ENCODE assay signal across 12 cellular contexts in the genomic region with DNA sequence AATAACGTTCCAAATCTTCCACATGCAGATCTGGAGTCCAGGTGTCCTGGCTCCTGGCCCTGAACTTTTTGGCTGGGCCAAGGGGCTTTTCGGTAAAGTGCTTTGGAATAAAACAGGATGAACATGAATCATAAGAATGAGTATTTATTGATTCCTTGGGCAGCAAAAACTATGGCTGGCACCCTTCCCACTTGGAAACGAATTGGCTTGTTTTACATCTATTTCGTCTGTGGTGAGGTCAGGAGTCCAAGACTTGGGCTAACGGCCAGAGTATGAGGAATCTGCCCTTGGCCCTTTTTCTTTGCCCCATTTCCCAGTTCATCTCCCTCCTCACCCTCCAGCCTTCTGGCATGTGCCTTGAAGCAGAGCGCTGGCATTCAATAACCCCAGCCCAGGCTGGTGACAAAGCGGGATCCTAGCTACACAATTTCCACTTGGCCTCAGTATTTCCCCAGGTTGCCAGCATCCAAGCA. TPM values are rescaled to one million over a fixed set of nuclear protein-coding genes. Genes with fewer than 3 reads are reported as not detected.
DNase-seq lines count a peak whose midpoint lies in the region; ATAC-seq, FAIRE-seq and TF ChIP-seq lines count a peak whose summit lies in the region.
"Had no signal": no experiment of that assay in that cellular context is flagged by ENCODE, and none has a peak within 500 bp of the region (broad histone marks: within the 10 kb centered on the region; RNA-seq: fewer than 3 reads in every experiment).

No MANE protein-coding gene starts in this region.

- intact Hi-C loops in naive thymus-derived CD4-positive, alpha-beta T cell (cut with micrococcal nuclease) = loop anchor here in 1 of 2 donors (5.0 kb wide), 1 partner anchor 44 kb away; a partner anchor contains a TSS

- H3K79me2 ChIP-seq in H1 (ENCODE audit: control insufficient read depth in 1 of 2, insufficient read depth in 2 of 2, low read length in 2 of 2) = no peaks in the 10 kb centered on the region; a peak in 1 of 4 replicates

- H2BK20ac ChIP-seq in H1 (ENCODE audit: low read length) = no peak overlapping the region

- no peak overlapping the region for H4K5ac ChIP-seq in H1 (ENCODE audit: insufficient read length, low read depth, low read length)

- TF ChIP-seq EP300 in H1 (IDR thresholded peaks at IDR 0.05; ENCODE audit: borderline replicate concordance in 1 of 2, low read depth in 2 of 2, low read length in 2 of 2) = no peak

- no peaks in the 10 kb centered on the region for H4K20me1 ChIP-seq in H1 (replicated peaks in 1 of 2; ENCODE audit: control insufficient read depth in 1 of 2, insufficient read depth in 2 of 2, low read length in 2 of 2)

- 0 out of 2 replicates have a peak overlapping the region, but pooled peaks have one; percentile 2 for H4K8ac ChIP-seq in H1 (ENCODE audit: extremely low read depth, insufficient read depth, low read length)

- H3K18ac ChIP-seq in H1 (ENCODE audit: extremely low read depth, low read length) = no peak overlapping the region

- TF ChIP-seq CTCF in H1 (IDR thresholded peaks at IDR 0.05; ENCODE audit: control extremely low read depth in 1 of 3, insufficient read depth in 1 of 3, low read depth in 1 of 3, low read length in 3 of 3) = no peak

- FAIRE-seq in H1 (lab: Jason Lieb, UNC) = no peak

- H3K23ac ChIP-seq in H1 (ENCODE audit: insufficient read length) = no peak overlapping the region

- no peaks in the 10 kb centered on the region; the same call in 1 of the 2 replicates for H3K79me1 ChIP-seq in H1 (ENCODE audit: low read depth, low read length)

- CTCF ChIA-PET in H1 (lab: Charles Lee; ENCODE audit: partially characterized antibody) = interaction anchor here (0.5 to 3.3 kb wide), 5 partner anchors 13 to 161 kb away, joined by 3 to 26 read pairs (median 4); no protein-coding TSS in a partner anchor
- CTCF ChIA-PET in naive thymus-derived CD4-positive, alpha-beta T cell (lab: Charles Lee) = no interaction called here

- no peak overlapping the region for H2BK12ac ChIP-seq in H1 (ENCODE audit: low read depth, low read length)

- H3K27me3 ChIP-seq in H1 (replicated peaks in 1 of 4; ENCODE audit: control insufficient read depth in 3 of 4, extremely low read depth in 1 of 4, insufficient read depth in 3 of 4, low read length in 3 of 4) = no peaks in the 10 kb centered on the region
- H3K27me3 ChIP-seq in naive thymus-derived CD4-positive, alpha-beta T cell (ENCODE audit: control insufficient read depth in 2 of 2, insufficient read depth in 2 of 2, low read length in 2 of 2) = no peaks in the 10 kb centered on the region
- H3K27me3 ChIP-seq: cardiac muscle cell had no signal

- H3K27ac ChIP-seq in H1 (ENCODE audit: low read depth, low read length) = no peak overlapping the region
- no peak overlapping the region for H3K27ac ChIP-seq in naive thymus-derived CD4-positive, alpha-beta T cell (ENCODE audit: low read depth, low read length)

- H3K27ac Mint-ChIP-seq in naive thymus-derived CD4-positive, alpha-beta T cell = peak overlapping the region in 7 of 9 donors; percentile 28 to 94 (median 62)
- no peak overlapping the region for H3K27ac Mint-ChIP-seq in stimulated activated effector memory CD8-positive, alpha-beta T cell treated with anti-CD3 and anti-CD28 coated beads, Interleukin-12 subunit alpha, Interleukin-12 subunit beta, amount 100 ng/mL, for 72 hours

- peak overlapping the region in 4 of 10 donors; percentile 51 to 99 (median 78) for H3K4me3 Mint-ChIP-seq in naive thymus-derived CD4-positive, alpha-beta T cell
- H3K4me3 Mint-ChIP-seq in stimulated activated effector memory CD8-positive, alpha-beta T cell treated with anti-CD3 and anti-CD28 coated beads, Interleukin-12 subunit alpha, Interleukin-12 subunit beta, amount 100 ng/mL, for 72 hours = no peak overlapping the region
- H3K4me3 Mint-ChIP-seq in activated T-cell treated with anti-CD3 and anti-CD28 coated beads, Interleukin-2, amount 50 U/mL, for 4 hours = no peak overlapping the region

- no peak; a peak in 1 of 3 replicates for TF ChIP-seq POLR2A in H1 (IDR thresholded peaks at IDR 0.05; ENCODE audit: control extremely low read depth in 1 of 2, low read depth in 2 of 2, low read length in 2 of 2)

- no peak overlapping the region for H2BK5ac ChIP-seq in H1 (ENCODE audit: low read depth, low read length)

- H3K4me1 ChIP-seq in H1 (replicated peaks in 1 of 4; ENCODE audit: control insufficient read depth in 3 of 4, insufficient read depth in 4 of 4, low read length in 3 of 4) = peaks cover 0 to 8% (median 3%) of the 10 kb centered on the region in 4 experiments; a peak in 5 of 7 replicates
- no peaks in the 10 kb centered on the region for H3K4me1 ChIP-seq in naive thymus-derived CD4-positive, alpha-beta T cell (ENCODE audit: control insufficient read depth in 2 of 2, insufficient read depth in 2 of 2, low read length in 2 of 2)

- no peak overlapping the region for H4K91ac ChIP-seq in H1 (replicated peaks; ENCODE audit: insufficient read length, low read length)

- POLR2A ChIA-PET in H1 (lab: Charles Lee; ENCODE audit: partially characterized antibody) = interaction anchor here (0.8 to 4.9 kb wide), 2 partner anchors 39 to 93 kb away, joined by 4 to 58 read pairs; no protein-coding TSS in a partner anchor
- POLR2A ChIA-PET in naive thymus-derived CD4-positive, alpha-beta T cell (lab: Charles Lee) = interaction anchor here (1.3 to 5.7 kb wide), 2 partner anchors 102 to 121 kb away, joined by 3 to 102 read pairs; a partner anchor contains a TSS

- ATAC-seq in naive thymus-derived CD4-positive, alpha-beta T cell = no peak
- ATAC-seq in stimulated activated effector memory CD8-positive, alpha-beta T cell treated with anti-CD3 and anti-CD28 coated beads, Interleukin-12 subunit alpha, Interleukin-12 subunit beta, amount 100 ng/mL, for 72 hours = no peak
- ATAC-seq in activated T-cell treated with anti-CD3 and anti-CD28 coated beads, Interleukin-2, amount 50 U/mL, for 4 hours = no peak

- no peak overlapping the region for H2AK5ac ChIP-seq in H1 (ENCODE audit: low read depth, low read length)

- no peak overlapping the region for H3K4me3 ChIP-seq in H1 (ENCODE audit: extremely low read depth in 1 of 4, insufficient read depth in 2 of 4, low read depth in 3 of 4, low read length in 4 of 4)
- H3K4me3 ChIP-seq in naive thymus-derived CD4-positive, alpha-beta T cell (ENCODE audit: low read length) = no peak overlapping the region
- H3K4me3 ChIP-seq: cardiac muscle cell had no signal

- H3K56ac ChIP-seq in H1 (replicated peaks; ENCODE audit: insufficient read length, low read depth, low read length) = no peak overlapping the region

- no peak overlapping the region for H2BK15ac ChIP-seq in H1 (ENCODE audit: low read length)

- H3K9ac ChIP-seq in H1 (replicated peaks in 1 of 4; ENCODE audit: extremely low read depth in 1 of 4, low read depth in 3 of 4, low read length in 3 of 4) = no peak overlapping the region

- WGBS in H1 (ENCODE audit: extremely low coverage in 1 of 2, insufficient coverage in 1 of 2, insufficient read length in 1 of 2, insufficient replicate concordance in 2 of 2, low coverage in 1 of 2, low lambda C conversion rate in 2 of 2, missing lambda C conversion rate in 1 of 2), 2 experiments = 83% methylated on average over 7 of the region's 7 CpGs; no CpG with 5 or more reads in 1 of the 2 experiments

- no peak overlapping the region for H2BK120ac ChIP-seq in H1 (replicated peaks; ENCODE audit: low read depth, low read length)

- H3K4me2 ChIP-seq in H1 (ENCODE audit: insufficient read depth in 1 of 2, low read depth in 2 of 2, low read length in 2 of 2) = no peak overlapping the region

- DNase-seq in AG20443 (ENCODE audit: low spot score) = peak; percentile 42
- DNase-seq in M059J (ENCODE audit: low read depth) = peak; percentile 88
- no peak for DNase-seq in H1 (ENCODE audit: low read depth in 1 of 2, low spot score in 2 of 2)
- DNase-seq in naive thymus-derived CD4-positive, alpha-beta T cell = no peak
- DNase-seq in GF-D8 (lab: John Stamatoyannopoulos, UW) = no peak
- DNase-seq in stimulated activated effector memory CD8-positive, alpha-beta T cell treated with anti-CD3 and anti-CD28 coated beads, Interleukin-12 subunit alpha, Interleukin-12 subunit beta, amount 100 ng/mL, for 72 hours (ENCODE audit: low spot score in 2 of 2) = no peak
- no peak for DNase-seq in activated T-cell treated with anti-CD3 and anti-CD28 coated beads, Interleukin-2, amount 50 U/mL, for 4 hours
- no peak for DNase-seq in NCI-H345 (lab: John Stamatoyannopoulos, UW)
- DNase-seq: DMS79, WERI-Rb-1 had no signal

- TF ChIP-seq RAD21 in H1 (IDR thresholded peaks at IDR 0.05 in 1 of 2, conservative IDR thresholded peaks at IDR 0.05 in 1 of 2; ENCODE audit: low read depth in 2 of 2, low read length in 2 of 2) = no peak

- no peak overlapping the region for H3K4ac ChIP-seq in H1 (replicated peaks; ENCODE audit: insufficient read length, low read depth, low read length)

- no peaks in the 10 kb centered on the region for H3K9me3 ChIP-seq in H1 (ENCODE audit: insufficient read depth in 2 of 2, low read depth in 1 of 2, low read length in 1 of 2)
- H3K9me3 ChIP-seq in naive thymus-derived CD4-positive, alpha-beta T cell (ENCODE audit: control insufficient read depth in 2 of 3, low read length in 3 of 3) = no peaks in the 10 kb centered on the region

- peaks cover 8 to 16% (median 11%) of the 10 kb centered on the region in 7 donors for H3K4me1 Mint-ChIP-seq in naive thymus-derived CD4-positive, alpha-beta T cell
- peaks cover 17% of the 10 kb centered on the region for H3K4me1 Mint-ChIP-seq in stimulated activated effector memory CD8-positive, alpha-beta T cell treated with anti-CD3 and anti-CD28 coated beads, Interleukin-12 subunit alpha, Interleukin-12 subunit beta, amount 100 ng/mL, for 72 hours
- peaks cover 11% of the 10 kb centered on the region for H3K4me1 Mint-ChIP-seq in activated T-cell treated with anti-CD3 and anti-CD28 coated beads, Interleukin-2, amount 50 U/mL, for 4 hours (ENCODE audit: low read depth)

- peaks cover 0 to 5% (median 0%) of the 10 kb centered on the region in 11 donors for H3K9me3 Mint-ChIP-seq in naive thymus-derived CD4-positive, alpha-beta T cell
- no peaks in the 10 kb centered on the region for H3K9me3 Mint-ChIP-seq in stimulated activated effector memory CD8-positive, alpha-beta T cell treated with anti-CD3 and anti-CD28 coated beads, Interleukin-12 subunit alpha, Interleukin-12 subunit beta, amount 100 ng/mL, for 72 hours
- H3K9me3 Mint-ChIP-seq in activated T-cell treated with anti-CD3 and anti-CD28 coated beads, Interleukin-2, amount 50 U/mL, for 4 hours = no peaks in the 10 kb centered on the region
- H3K9me3 Mint-ChIP-seq: memory B cell had no signal

- H2AFZ ChIP-seq in H1 (ENCODE audit: low read length) = no peak overlapping the region

- H3K36me3 ChIP-seq in H1 (ENCODE audit: control insufficient read depth in 2 of 4, insufficient read depth in 4 of 4, low read length in 3 of 4) = no peaks in the 10 kb centered on the region
- peaks cover 0 to 11% (median 0%) of the 10 kb centered on the region in 3 experiments for H3K36me3 ChIP-seq in naive thymus-derived CD4-positive, alpha-beta T cell (ENCODE audit: control insufficient read depth in 2 of 3, insufficient read depth in 3 of 3, low read length in 3 of 3)
- H3K36me3 ChIP-seq: cardiac muscle cell had no signal

- peaks cover 0 to 2% (median 0%) of the 10 kb centered on the region in 5 donors for H3K27me3 Mint-ChIP-seq in naive thymus-derived CD4-positive, alpha-beta T cell
- no peaks in the 10 kb centered on the region for H3K27me3 Mint-ChIP-seq in activated T-cell treated with anti-CD3 and anti-CD28 coated beads, Interleukin-2, amount 50 U/mL, for 4 hours (ENCODE audit: low read depth)
- H3K27me3 Mint-ChIP-seq: memory B cell had no signal

- H3K23me2 ChIP-seq in H1 (ENCODE audit: low read depth, low read length) = peaks cover 13% of the 10 kb centered on the region

- H3K36me3 Mint-ChIP-seq in naive thymus-derived CD4-positive, alpha-beta T cell = no peaks in the 10 kb centered on the region
- peaks cover 24% of the 10 kb centered on the region for H3K36me3 Mint-ChIP-seq in stimulated activated effector memory CD8-positive, alpha-beta T cell treated with anti-CD3 and anti-CD28 coated beads, Interleukin-12 subunit alpha, Interleukin-12 subunit beta, amount 100 ng/mL, for 72 hours
- no peaks in the 10 kb centered on the region for H3K36me3 Mint-ChIP-seq in activated T-cell treated with anti-CD3 and anti-CD28 coated beads, Interleukin-2, amount 50 U/mL, for 4 hours (ENCODE audit: insufficient read depth)
- H3K36me3 Mint-ChIP-seq: memory B cell had no signal

- no peak overlapping the region for H3K14ac ChIP-seq in H1 (ENCODE audit: insufficient read length)

RNA-seq across cellular contexts. Expression of a gene that starts 4.1 kb away (rescaled TPM):
- total RNA-seq in M059J (2014; rRNA removed; shearing (Covaris generic)) = 37.8 and 57.5 TPM in 2 replicates
- 102 and 106 TPM in 2 replicates for total RNA-seq in H1 (2021; fragmentation: NEBNext Ultra II Directional; extraction: Animal tissue kit (Norgen Biotek cat#: 25700))
- 14.7 and 18.0 TPM in 2 replicates for polyA plus RNA-seq in H1 (2011; rRNA removed)
- 31.4 TPM for polyA plus RNA-seq in H1 (2011; cell fraction: cytosol; rRNA removed)
- polyA plus RNA-seq in H1 (2011; cell fraction: nucleus; rRNA removed) = 55.2 TPM
- polyA plus RNA-seq in H1 (2012, experiment 1 of 2) = 66.1 to 73.3 TPM (median 70.8 TPM) in 4 replicates
- polyA plus RNA-seq in H1 (2012, experiment 2 of 2) = 36.4 TPM
- 64.9 TPM for polyA plus RNA-seq in H1 (2013, experiment 1 of 2)
- polyA plus RNA-seq in H1 (2013, experiment 2 of 2) = 63.5 TPM
- 24.9 and 28.4 TPM in 2 replicates for polyA minus RNA-seq in H1 (2011; rRNA and poly(A)+ RNA removed)
- polyA minus RNA-seq in H1 (2011; cell fraction: cytosol; rRNA and poly(A)+ RNA removed) = 30.1 TPM
- polyA minus RNA-seq in H1 (2011; cell fraction: nucleus; rRNA and poly(A)+ RNA removed) = 42.4 TPM
- total RNA-seq in naive thymus-derived CD4-positive, alpha-beta T cell = 100 to 1,000 TPM; 126 to 303 (median 175) TPM
- 10 to 100 TPM; 49.0 to 84.7 TPM for polyA plus RNA-seq in naive thymus-derived CD4-positive, alpha-beta T cell
- 100 to 1,000 TPM; 147 to 158 (median 154) TPM for total RNA-seq in activated T-cell treated with anti-CD3 and anti-CD28 coated beads, Interleukin-2, amount 50 U/mL, for 4 hours

RNA-seq across cellular contexts. Expression of a gene that starts 23.9 kb away (rescaled TPM):
- total RNA-seq in M059J (2014; rRNA removed; shearing (Covaris generic)) = 21.3 and 32.7 TPM in 2 replicates
- 103 and 106 TPM in 2 replicates for total RNA-seq in H1 (2021; fragmentation: NEBNext Ultra II Directional; extraction: Animal tissue kit (Norgen Biotek cat#: 25700))
- 53.7 and 72.5 TPM in 2 replicates for polyA plus RNA-seq in H1 (2011; rRNA removed)
- polyA plus RNA-seq in H1 (2011; cell fraction: cytosol; rRNA removed) = 64.5 TPM
- 132 TPM for polyA plus RNA-seq in H1 (2011; cell fraction: nucleus; rRNA removed)
- 47.6 to 71.4 TPM (median 64.4 TPM) in 4 replicates for polyA plus RNA-seq in H1 (2012, experiment 1 of 2)
- 60.9 TPM for polyA plus RNA-seq in H1 (2012, experiment 2 of 2)
- polyA plus RNA-seq in H1 (2013, experiment 1 of 2) = 50.8 TPM
- 46.4 TPM for polyA plus RNA-seq in H1 (2013, experiment 2 of 2)
- polyA minus RNA-seq in H1 (2011; rRNA and poly(A)+ RNA removed) = 51.4 and 62.5 TPM in 2 replicates
- polyA minus RNA-seq in H1 (2011; cell fraction: cytosol; rRNA and poly(A)+ RNA removed) = 36.7 TPM
- 68.0 TPM for polyA minus RNA-seq in H1 (2011; cell fraction: nucleus; rRNA and poly(A)+ RNA removed)
- 100 to 1,000 TPM in 4 of 5 experiments, 10 to 100 TPM in 1; 93.5 to 130 (median 124) TPM for total RNA-seq in naive thymus-derived CD4-positive, alpha-beta T cell
- 10 to 100 TPM; 10.5 to 18.1 TPM for polyA plus RNA-seq in naive thymus-derived CD4-positive, alpha-beta T cell
- total RNA-seq in activated T-cell treated with anti-CD3 and anti-CD28 coated beads, Interleukin-2, amount 50 U/mL, for 4 hours = 100 to 1,000 TPM; 101 to 111 (median 110) TPM

RNA-seq across cellular contexts. Expression of a gene that starts 36.8 kb away (rescaled TPM):
- total RNA-seq in M059J (2014; rRNA removed; shearing (Covaris generic)) = 36.8 and 37.6 TPM in 2 replicates
- total RNA-seq in H1 (2021; fragmentation: NEBNext Ultra II Directional; extraction: Animal tissue kit (Norgen Biotek cat#: 25700)) = 15.7 and 18.5 TPM in 2 replicates
- polyA plus RNA-seq in H1 (2011; rRNA removed) = 30.5 and 34.7 TPM in 2 replicates
- polyA plus RNA-seq in H1 (2011; cell fraction: cytosol; rRNA removed) = 35.0 TPM
- 123 TPM for polyA plus RNA-seq in H1 (2011; cell fraction: nucleus; rRNA removed)
- 20.5 to 27.2 TPM (median 24.5 TPM) in 4 replicates for polyA plus RNA-seq in H1 (2012, experiment 1 of 2)
- 25.0 TPM for polyA plus RNA-seq in H1 (2012, experiment 2 of 2)
- polyA plus RNA-seq in H1 (2013, experiment 1 of 2) = 20.5 TPM
- 20.9 TPM for polyA plus RNA-seq in H1 (2013, experiment 2 of 2)
- polyA minus RNA-seq in H1 (2011; rRNA and poly(A)+ RNA removed) = 17.9 and 21.7 TPM in 2 replicates
- polyA minus RNA-seq in H1 (2011; cell fraction: cytosol; rRNA and poly(A)+ RNA removed) = 10.3 TPM
- polyA minus RNA-seq in H1 (2011; cell fraction: nucleus; rRNA and poly(A)+ RNA removed) = 18.4 TPM
- 10 to 100 TPM; 34.9 to 56.0 (median 41.6) TPM for total RNA-seq in naive thymus-derived CD4-positive, alpha-beta T cell
- 10 to 100 TPM; 21.8 to 24.4 TPM for polyA plus RNA-seq in naive thymus-derived CD4-positive, alpha-beta T cell
- total RNA-seq in activated T-cell treated with anti-CD3 and anti-CD28 coated beads, Interleukin-2, amount 50 U/mL, for 4 hours = 10 to 100 TPM; 15.2 to 19.6 (median 17.9) TPM

RNA-seq across cellular contexts. Expression of a gene that starts 44.3 kb away (rescaled TPM):
- not detected in 2 replicates for total RNA-seq in M059J (2014; rRNA removed; shearing (Covaris generic))
- 0.08 TPM in 1 of 2 replicates, not detected in the other for total RNA-seq in H1 (2021; fragmentation: NEBNext Ultra II Directional; extraction: Animal tissue kit (Norgen Biotek cat#: 25700))
- polyA plus RNA-seq in H1 (2011; rRNA removed) = 0.08 and 0.09 TPM in 2 replicates
- polyA plus RNA-seq in H1 (2011; cell fraction: cytosol; rRNA removed) = 0.09 TPM
- polyA plus RNA-seq in H1 (2011; cell fraction: nucleus; rRNA removed) = 0.30 TPM
- 0.04 to 0.18 TPM (median 0.17 TPM) in 3 of 4 replicates, not detected in the other for polyA plus RNA-seq in H1 (2012, experiment 1 of 2)
- not detected for polyA plus RNA-seq in H1 (2012, experiment 2 of 2)
- 0.02 TPM for polyA plus RNA-seq in H1 (2013, experiment 1 of 2)
- 0.04 TPM for polyA plus RNA-seq in H1 (2013, experiment 2 of 2)
- polyA minus RNA-seq in H1 (2011; rRNA and poly(A)+ RNA removed) = not detected in 2 replicates
- not detected for polyA minus RNA-seq in H1 (2011; cell fraction: cytosol; rRNA and poly(A)+ RNA removed)
- not detected for polyA minus RNA-seq in H1 (2011; cell fraction: nucleus; rRNA and poly(A)+ RNA removed)
- total RNA-seq in naive thymus-derived CD4-positive, alpha-beta T cell = under 1 TPM in 1 of 5 experiments, not detected in 4; 0.15 TPM
- not detected for polyA plus RNA-seq in naive thymus-derived CD4-positive, alpha-beta T cell
- not detected for total RNA-seq in activated T-cell treated with anti-CD3 and anti-CD28 coated beads, Interleukin-2, amount 50 U/mL, for 4 hours
- total RNA-seq: cardiac muscle cell had no signal
- polyA plus RNA-seq: cardiac muscle cell had no signal

RNA-seq across cellular contexts. Expression of a gene that starts 53.1 kb away (rescaled TPM):
- total RNA-seq in M059J (2014; rRNA removed; shearing (Covaris generic)) = not detected in 2 replicates
- total RNA-seq in H1 (2021; fragmentation: NEBNext Ultra II Directional; extraction: Animal tissue kit (Norgen Biotek cat#: 25700)) = 0.19 TPM in 1 of 2 replicates, not detected in the other
- 0.05 and 0.09 TPM in 2 replicates for polyA plus RNA-seq in H1 (2011; rRNA removed)
- polyA plus RNA-seq in H1 (2011; cell fraction: cytosol; rRNA removed) = 0.05 TPM
- 0.17 TPM for polyA plus RNA-seq in H1 (2011; cell fraction: nucleus; rRNA removed)
- 1.7 to 2.5 TPM (median 2.3 TPM) in 4 replicates for polyA plus RNA-seq in H1 (2012, experiment 1 of 2)
- 0.79 TPM for polyA plus RNA-seq in H1 (2012, experiment 2 of 2)
- 0.06 TPM for polyA plus RNA-seq in H1 (2013, experiment 1 of 2)
- polyA plus RNA-seq in H1 (2013, experiment 2 of 2) = 0.04 TPM
- 0.10 TPM in 1 of 2 replicates, not detected in the other for polyA minus RNA-seq in H1 (2011; rRNA and poly(A)+ RNA removed)
- not detected for polyA minus RNA-seq in H1 (2011; cell fraction: cytosol; rRNA and poly(A)+ RNA removed)
- polyA minus RNA-seq in H1 (2011; cell fraction: nucleus; rRNA and poly(A)+ RNA removed) = not detected
- total RNA-seq in naive thymus-derived CD4-positive, alpha-beta T cell = under 1 TPM in 1 of 5 experiments, not detected in 4; 0.34 TPM
- under 1 TPM in 1 of 2 donors, not detected in 1; 0.08 TPM for polyA plus RNA-seq in naive thymus-derived CD4-positive, alpha-beta T cell
- under 1 TPM in 2 of 3 donors, not detected in 1; 0.08 to 0.11 TPM for total RNA-seq in activated T-cell treated with anti-CD3 and anti-CD28 coated beads, Interleukin-2, amount 50 U/mL, for 4 hours

Comparison
In these comparisons a context has a peak if more than half of its experiments do, and no peak if none do; other contexts are left out.
1. DNase-seq: peak in AG20443 (single experiment) and M059J (single experiment); none in H1 (0 of 2), naive thymus-derived CD4-positive, alpha-beta T cell (0 of 9), GF-D8 (single experiment), stimulated activated effector memory CD8-positive, alpha-beta T cell treated with anti-CD3 and anti-CD28 coated beads, Interleukin-12 subunit alpha, Interleukin-12 subunit beta, amount 100 ng/mL, for 72 hours (0 of 2), activated T-cell treated with anti-CD3 and anti-CD28 coated beads, Interleukin-2, amount 50 U/mL, for 4 hours (single experiment) and NCI-H345 (single experiment).